In the genomic region with DNA sequence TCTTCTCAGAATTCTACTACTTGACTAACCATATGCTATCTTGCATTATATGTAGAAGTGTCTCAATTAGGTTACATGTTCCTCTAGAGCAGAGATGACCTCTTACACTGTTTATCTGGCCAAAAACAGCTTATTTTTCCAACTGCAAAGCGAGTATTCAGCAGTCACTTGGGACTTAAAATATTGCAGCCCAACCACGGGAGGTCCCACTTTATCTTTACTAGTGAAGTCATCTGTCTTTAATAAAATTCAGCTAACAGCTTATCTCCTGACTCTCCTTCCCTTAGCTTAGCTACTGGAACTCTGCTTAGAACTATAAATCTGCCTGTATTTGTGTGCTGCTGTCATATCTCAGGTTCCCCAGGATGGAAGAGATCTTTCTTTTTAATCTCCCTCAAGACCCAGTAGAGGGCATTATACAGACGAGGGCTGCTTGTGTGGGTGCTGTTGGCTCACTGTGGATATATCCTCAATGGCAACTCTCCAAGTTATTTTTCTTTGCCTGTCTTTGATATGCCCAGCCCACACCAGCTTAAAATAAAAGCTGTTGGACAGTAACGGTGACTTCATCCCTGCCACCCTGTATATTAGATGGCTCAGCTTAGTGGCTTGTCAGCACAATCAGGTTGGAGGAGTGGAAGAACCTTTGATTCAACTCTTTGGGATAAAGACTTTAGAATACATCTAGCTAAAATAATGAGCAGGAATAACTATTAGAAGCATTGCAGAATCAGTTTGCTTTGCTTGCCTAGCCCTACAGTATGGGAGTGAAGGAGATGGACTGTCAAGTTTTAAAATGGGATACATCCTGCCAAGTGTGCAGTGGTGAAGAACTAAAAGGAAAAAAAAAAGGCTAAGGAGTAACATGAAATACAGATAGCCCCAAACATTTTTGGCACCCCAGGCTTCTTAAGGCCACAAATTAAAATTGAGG, we compare ENCODE assay signal across 8 cellular contexts. TPM values are rescaled to one million over a fixed set of nuclear protein-coding genes. Genes with fewer than 3 reads are reported as not detected.
DNase-seq lines count a peak whose midpoint lies in the region; ATAC-seq and TF ChIP-seq lines count a peak whose summit lies in the region.

No MANE protein-coding gene starts in this region.

- H3K27ac Mint-ChIP-seq in activated B cell treated with CpG ODN at 0.5 μM for 24 hours, result peak overlapping the region; percentile 59

- no peak for TF ChIP-seq CTCF in activated B cell treated with CpG ODN at 0.5 μM for 24 hours (IDR thresholded peaks at IDR 0.05)

- intact Hi-C loops in activated B cell treated with CpG ODN at 0.5 μM for 24 hours (cut with micrococcal nuclease), result loop anchor here (10.0 kb wide), 1 partner anchor 725 kb away; a partner anchor contains a TSS

- no peaks in the 10 kb centered on the region for H3K27me3 ChIP-seq in skeletal muscle tissue (ENCODE audit: control insufficient read depth in 3 of 3, insufficient read depth in 3 of 3, low read length in 3 of 3)

- peaks cover 39% of the 10 kb centered on the region for H3K4me1 Mint-ChIP-seq in activated B cell treated with CpG ODN at 0.5 μM for 24 hours

- H3K4me3 ChIP-seq in skeletal muscle tissue (ENCODE audit: low read length in 3 of 3), result peak overlapping the region in 1 of 3 donors; percentile 10

- H3K4me1 ChIP-seq in skeletal muscle tissue (ENCODE audit: control insufficient read depth in 3 of 3, insufficient read depth in 3 of 3, low read length in 3 of 3), result peaks cover 31 to 45% (median 31%) of the 10 kb centered on the region in 3 donors

- no peaks in the 10 kb centered on the region for H3K9me3 Mint-ChIP-seq in activated B cell treated with CpG ODN at 0.5 μM for 24 hours

- no peaks in the 10 kb centered on the region for H3K9me3 ChIP-seq in skeletal muscle tissue (ENCODE audit: control insufficient read depth in 3 of 3, low read length in 3 of 3)

- H3K27me3 Mint-ChIP-seq in activated B cell treated with CpG ODN at 0.5 μM for 24 hours, result no peaks in the 10 kb centered on the region

- H3K36me3 Mint-ChIP-seq in activated B cell treated with CpG ODN at 0.5 μM for 24 hours (ENCODE audit: low read depth), result peaks cover 68% of the 10 kb centered on the region

- no peak overlapping the region for H3K4me3 Mint-ChIP-seq in activated B cell treated with CpG ODN at 0.5 μM for 24 hours

- POLR2A ChIA-PET in activated B cell treated with CpG ODN at 0.5 μM for 24 hours (lab: Charles Lee), result interaction anchor here (0.9 to 14.8 kb wide), 9 partner anchors 10 to 105 kb away, joined by 3 to 272 read pairs (median 4); a partner anchor contains a TSS

- peak overlapping the region in 1 of 3 donors; percentile 46 for H3K9ac ChIP-seq in skeletal muscle tissue (ENCODE audit: low read depth in 1 of 3, low read length in 3 of 3)

- peak overlapping the region; percentile 62 for H3K27ac ChIP-seq in skeletal muscle tissue (ENCODE audit: low read depth, low read length)

- CTCF ChIA-PET in activated B cell treated with CpG ODN at 0.5 μM for 24 hours (lab: Charles Lee), result interaction anchor here (0.7 to 17.1 kb wide), 7 partner anchors 8 to 533 kb away, joined by 3 to 358 read pairs (median 6); a partner anchor contains a TSS

- peaks cover 12 to 24% (median 20%) of the 10 kb centered on the region in 3 donors for H3K36me3 ChIP-seq in skeletal muscle tissue (ENCODE audit: control insufficient read depth in 3 of 3, insufficient read depth in 3 of 3, low read length in 3 of 3)

- ATAC-seq in activated B cell treated with CpG ODN at 0.5 μM for 24 hours (ENCODE audit: low read depth) (peak; percentile 47), HG02970 (IDR thresholded peaks at IDR 0.05; ENCODE audit: low FRiP score, unreplicated experiment) (no peak)

- DNase-seq in CD1c-positive myeloid dendritic cell (ENCODE audit: extremely low spot score), result peak; percentile 72
- peak; percentile 69 for DNase-seq in HT-29 (ENCODE audit: low spot score)
- no peak for DNase-seq in activated B cell treated with CpG ODN at 0.5 μM for 24 hours
- DNase-seq in glomerular visceral epithelial cell (ENCODE audit: extremely low spot score), result peak; percentile 75
- no peak for DNase-seq in occipital lobe (lab: John Stamatoyannopoulos, UW)
- no peak for DNase-seq in activated CD4-positive, CD25-positive, alpha-beta regulatory T cell (lab: John Stamatoyannopoulos, UW)

RNA-seq across cellular contexts. Expression of a gene that starts 9.6 kb away (rescaled TPM):
- total RNA-seq in HT-29 (2014; rRNA removed; shearing (Covaris generic)), result 163 and 200 TPM in 2 replicates
- total RNA-seq in activated B cell treated with CpG ODN at 0.5 μM for 24 hours (202 and 227 TPM in 2 replicates), skeletal muscle tissue (63.7 TPM), occipital lobe (105 TPM)

RNA-seq across cellular contexts. Expression of a gene that starts 40.4 kb away (rescaled TPM):
- 329 and 338 TPM in 2 replicates for total RNA-seq in HT-29 (2014; rRNA removed; shearing (Covaris generic))
- total RNA-seq in activated B cell treated with CpG ODN at 0.5 μM for 24 hours, result 224 and 233 TPM in 2 replicates
- 157 TPM for total RNA-seq in skeletal muscle tissue
- total RNA-seq in occipital lobe, result 146 TPM

Comparison
In these comparisons a context has a peak if more than half of its experiments do, and no peak if none do; other contexts are left out.
1. DNase-seq: peak in CD1c-positive myeloid dendritic cell (single experiment), HT-29 (single experiment) and glomerular visceral epithelial cell (single experiment); none in activated B cell treated with CpG ODN at 0.5 μM for 24 hours (single experiment), occipital lobe (single experiment) and activated CD4-positive, CD25-positive, alpha-beta regulatory T cell (0 of 4).